In genomic region chr12:26162905-26163304, GRCh38 we compare ENCODE assay signal across 17 cellular contexts. TPM values are rescaled to one million over a fixed set of nuclear protein-coding genes. Genes with fewer than 3 reads are reported as not detected.
A peak's percentile ranks its signal among the peaks of the same experiment; 100 is the strongest.
DNase-seq lines count a peak whose midpoint lies in the region; ATAC-seq and TF ChIP-seq lines count a peak whose summit lies in the region.
"Had no signal": no experiment of that assay in that cellular context is flagged by ENCODE, and none has a peak within 500 bp of the region (broad histone marks: within the 10 kb centered on the region; RNA-seq: fewer than 3 reads in every experiment).

No MANE protein-coding gene starts in this region.

- H3K27me3 Mint-ChIP-seq in CD14-positive monocyte (ENCODE audit: low read depth in 3 of 3) (peaks cover 2 to 4% (median 3%) of the 10 kb centered on the region in 3 donors), WTC11 (ENCODE audit: low read depth) (no peaks in the 10 kb centered on the region; the same call in 1 of the 2 replicates)

- POLR2A ChIA-PET in WTC11 (lab: Charles Lee): no interaction called here

- H3K9me3 Mint-ChIP-seq in CD14-positive monocyte: no peaks in the 10 kb centered on the region
- no peaks in the 10 kb centered on the region for H3K9me3 Mint-ChIP-seq in WTC11
- H3K9me3 Mint-ChIP-seq: activated naive CD8-positive, alpha-beta T cell treated with anti-CD3 and anti-CD28 coated beads, Interleukin-2, amount 50 U/mL, for 24 hours; dendritic cell treated with granulocyte-macrophage colony-stimulating factor and Interleukin-4, amounts not matched to agents 40 ng/mL and 50 ng/mL, for 4 days; nephron had no signal

- DNase-seq in NCI-H2107 (lab: John Stamatoyannopoulos, UW) (no peak), CD14-positive monocyte (ENCODE audit: low spot score) (no peak), mucosa of gallbladder (ENCODE audit: low spot score) (no peak), WTC11 (ENCODE audit: low spot score) (no peak)
- DNase-seq: activated CD8-positive, alpha-beta memory T cell treated with anti-CD3 and anti-CD28 coated beads, Interleukin-2, amount 10 ng/mL, durations not matched to agents 7 days and 5 days; activated naive CD8-positive, alpha-beta T cell treated with anti-CD3 and anti-CD28 coated beads, Interleukin-2, amount 50 U/mL, for 24 hours; CD4-positive, CD25-positive, alpha-beta regulatory T cell; foreskin keratinocyte; NCI-H2171 treated with DMSO at 0.1 percent for 48 hours; RPMI8226; T-helper 9 cell had no signal

- intact Hi-C loops in CD14-positive monocyte (cut with micrococcal nuclease): no loop called here

- CTCF ChIA-PET in WTC11 (lab: Charles Lee): interaction anchor here (1.0 kb wide), 1 partner anchor 451 kb away, joined by 3 read pairs; no protein-coding TSS in a partner anchor

- H3K27ac Mint-ChIP-seq in CD14-positive monocyte: no peak overlapping the region
- H3K27ac Mint-ChIP-seq in WTC11: no peak overlapping the region
- H3K27ac Mint-ChIP-seq: activated CD8-positive, alpha-beta memory T cell treated with anti-CD3 and anti-CD28 coated beads, Interleukin-2, amount 10 ng/mL, durations not matched to agents 7 days and 5 days; activated naive CD8-positive, alpha-beta T cell treated with anti-CD3 and anti-CD28 coated beads, Interleukin-2, amount 50 U/mL, for 24 hours; CD4-positive, CD25-positive, alpha-beta regulatory T cell; dendritic cell treated with granulocyte-macrophage colony-stimulating factor and Interleukin-4, amounts not matched to agents 40 ng/mL and 50 ng/mL, for 4 days; nephron had no signal

- H3K36me3 Mint-ChIP-seq in CD14-positive monocyte (no peaks in the 10 kb centered on the region), WTC11 (no peaks in the 10 kb centered on the region)
- H3K36me3 Mint-ChIP-seq: activated CD8-positive, alpha-beta memory T cell treated with anti-CD3 and anti-CD28 coated beads, Interleukin-2, amount 10 ng/mL, durations not matched to agents 7 days and 5 days; CD4-positive, CD25-positive, alpha-beta regulatory T cell had no signal

- H3K4me3 Mint-ChIP-seq in CD14-positive monocyte (no peak overlapping the region), WTC11 (no peak overlapping the region)
- H3K4me3 Mint-ChIP-seq: activated CD8-positive, alpha-beta memory T cell treated with anti-CD3 and anti-CD28 coated beads, Interleukin-2, amount 10 ng/mL, durations not matched to agents 7 days and 5 days; activated naive CD8-positive, alpha-beta T cell treated with anti-CD3 and anti-CD28 coated beads, Interleukin-2, amount 50 U/mL, for 24 hours; CD4-positive, CD25-positive, alpha-beta regulatory T cell; dendritic cell treated with granulocyte-macrophage colony-stimulating factor and Interleukin-4, amounts not matched to agents 40 ng/mL and 50 ng/mL, for 4 days; nephron had no signal

- TF ChIP-seq CTCF in CD14-positive monocyte (IDR thresholded peaks at IDR 0.05) (no peak), WTC11 (IDR thresholded peaks at IDR 0.05) (no peak)

- H3K4me1 Mint-ChIP-seq in CD14-positive monocyte: no peaks in the 10 kb centered on the region
- peaks cover 6% of the 10 kb centered on the region for H3K4me1 Mint-ChIP-seq in WTC11
- H3K4me1 Mint-ChIP-seq: activated CD8-positive, alpha-beta memory T cell treated with anti-CD3 and anti-CD28 coated beads, Interleukin-2, amount 10 ng/mL, durations not matched to agents 7 days and 5 days; CD4-positive, CD25-positive, alpha-beta regulatory T cell; nephron had no signal

- ATAC-seq in GM18868 (IDR thresholded peaks at IDR 0.05; ENCODE audit: unreplicated experiment) (peak; percentile 77), GM21576 (IDR thresholded peaks at IDR 0.05; ENCODE audit: unreplicated experiment) (peak; percentile 75), HG03066 (IDR thresholded peaks at IDR 0.05; ENCODE audit: low read depth, unreplicated experiment) (peak; percentile 69), esophagus mucosa (peak; percentile 40), WTC11 (no peak)
- ATAC-seq: activated CD8-positive, alpha-beta memory T cell treated with anti-CD3 and anti-CD28 coated beads, Interleukin-2, amount 10 ng/mL, durations not matched to agents 7 days and 5 days; activated naive CD8-positive, alpha-beta T cell treated with anti-CD3 and anti-CD28 coated beads, Interleukin-2, amount 50 U/mL, for 24 hours; foreskin keratinocyte had no signal

TF ChIP-seq in WTC11, 78 proteins besides CTCF, POLR2A, EP300 and RAD21:
- TF ChIP-seq ZNF121 (CRISPR knock-in tag; IDR thresholded peaks at IDR 0.05): no peak
- TF ChIP-seq TEAD4 (CRISPR knock-in tag; IDR thresholded peaks at IDR 0.05): no peak
- no peak for TF ChIP-seq ZNF425 (CRISPR knock-in tag; conservative IDR thresholded peaks at IDR 0.05)
- TF ChIP-seq, protein P1, sequence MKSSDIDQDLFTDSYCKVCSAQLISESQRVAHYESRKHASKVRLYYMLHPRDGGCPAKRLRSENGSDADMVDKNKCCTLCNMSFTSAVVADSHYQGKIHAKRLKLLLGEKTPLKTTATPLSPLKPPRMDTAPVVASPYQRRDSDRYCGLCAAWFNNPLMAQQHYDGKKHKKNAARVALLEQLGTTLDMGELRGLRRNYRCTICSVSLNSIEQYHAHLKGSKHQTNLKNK (CRISPR knock-in tag; IDR thresholded peaks at IDR 0.05): no peak
- TF ChIP-seq ZNF232 (CRISPR knock-in tag; IDR thresholded peaks at IDR 0.05): no peak
- TF ChIP-seq ZNF512 (CRISPR knock-in tag; IDR thresholded peaks at IDR 0.05; ENCODE audit: borderline replicate concordance): no peak
- no peak for TF ChIP-seq NFYB (CRISPR knock-in tag; conservative IDR thresholded peaks at IDR 0.05; ENCODE audit: low read depth)
- TF ChIP-seq OVOL2 (CRISPR knock-in tag; IDR thresholded peaks at IDR 0.05; ENCODE audit: borderline replicate concordance): no peak
- no peak for TF ChIP-seq JUN (CRISPR knock-in tag; IDR thresholded peaks at IDR 0.05)
- no peak for TF ChIP-seq ZNF263 (CRISPR knock-in tag; IDR thresholded peaks at IDR 0.05; ENCODE audit: low read depth)
- no peak for TF ChIP-seq PRRX2 (CRISPR knock-in tag; IDR thresholded peaks at IDR 0.05)
- TF ChIP-seq, protein P2, sequence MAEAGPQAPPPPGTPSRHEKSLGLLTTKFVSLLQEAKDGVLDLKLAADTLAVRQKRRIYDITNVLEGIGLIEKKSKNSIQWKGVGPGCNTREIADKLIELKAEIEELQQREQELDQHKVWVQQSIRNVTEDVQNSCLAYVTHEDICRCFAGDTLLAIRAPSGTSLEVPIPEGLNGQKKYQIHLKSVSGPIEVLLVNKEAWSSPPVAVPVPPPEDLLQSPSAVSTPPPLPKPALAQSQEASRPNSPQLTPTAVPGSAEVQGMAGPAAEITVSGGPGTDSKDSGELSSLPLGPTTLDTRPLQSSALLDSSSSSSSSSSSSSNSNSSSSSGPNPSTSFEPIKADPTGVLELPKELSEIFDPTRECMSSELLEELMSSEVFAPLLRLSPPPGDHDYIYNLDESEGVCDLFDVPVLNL (CRISPR knock-in tag; IDR thresholded peaks at IDR 0.05; ENCODE audit: borderline replicate concordance, low read depth): no peak
- no peak for TF ChIP-seq GABPB1 (CRISPR knock-in tag; IDR thresholded peaks at IDR 0.05)
- TF ChIP-seq ZNF416 (CRISPR knock-in tag; IDR thresholded peaks at IDR 0.05): no peak
- TF ChIP-seq KAT7 (CRISPR knock-in tag; IDR thresholded peaks at IDR 0.05; ENCODE audit: borderline replicate concordance): no peak
- TF ChIP-seq ZNF671 (CRISPR knock-in tag; IDR thresholded peaks at IDR 0.05): no peak
- no peak for TF ChIP-seq CREM (CRISPR knock-in tag; IDR thresholded peaks at IDR 0.05)
- no peak for TF ChIP-seq ELF4 (CRISPR knock-in tag; IDR thresholded peaks at IDR 0.05; ENCODE audit: low read depth)
- TF ChIP-seq ZBTB21 (CRISPR knock-in tag; IDR thresholded peaks at IDR 0.05; ENCODE audit: borderline replicate concordance): no peak

RNA-seq across cellular contexts. Expression of gene SSPN, which starts 32.5 kb away (rescaled TPM):
- total RNA-seq in esophagus mucosa (1.4 TPM), mucosa of gallbladder (64.4 TPM), WTC11 (2021) (1.8 to 2.5 TPM (median 1.9 TPM) in 3 replicates)
- under 1 TPM in 1 of 2 donors, not detected in 1; 0.15 TPM for polyA plus RNA-seq in CD14-positive monocyte
- total RNA-seq: activated CD8-positive, alpha-beta memory T cell treated with anti-CD3 and anti-CD28 coated beads, Interleukin-2, amount 10 ng/mL, durations not matched to agents 7 days and 5 days; CD4-positive, CD25-positive, alpha-beta regulatory T cell had no signal
- polyA plus RNA-seq: CD4-positive, CD25-positive, alpha-beta regulatory T cell had no signal

RNA-seq across cellular contexts. Expression of gene BHLHE41, which starts 38.1 kb away (rescaled TPM):
- 5.8 TPM for total RNA-seq in esophagus mucosa
- polyA plus RNA-seq in CD14-positive monocyte: not detected
- total RNA-seq in mucosa of gallbladder: 99.6 TPM
- total RNA-seq in WTC11 (2021): 5.9 to 7.6 TPM (median 6.7 TPM) in 3 replicates
- total RNA-seq: activated CD8-positive, alpha-beta memory T cell treated with anti-CD3 and anti-CD28 coated beads, Interleukin-2, amount 10 ng/mL, durations not matched to agents 7 days and 5 days; CD4-positive, CD25-positive, alpha-beta regulatory T cell had no signal
- polyA plus RNA-seq: CD4-positive, CD25-positive, alpha-beta regulatory T cell had no signal

Comparison
In these comparisons a context has a peak if more than half of its experiments do, and no peak if none do; other contexts are left out.
1. RNA of gene SSPN, which starts 32.5 kb away (total RNA-seq): 64.4 TPM in mucosa of gallbladder (single experiment); 1.8 to 2.5 TPM in WTC11 and 1.4 TPM in esophagus mucosa (single experiment); every median in the first group is over 10 times any median in the second.
2. RNA of gene BHLHE41, which starts 38.1 kb away (total RNA-seq): 99.6 TPM in mucosa of gallbladder (single experiment); 5.9 to 7.6 TPM in WTC11 and 5.8 TPM in esophagus mucosa (single experiment); every median in the first group is over 10 times any median in the second.